1 cellular context compared by ENCODE assay signal in the genomic region with DNA sequence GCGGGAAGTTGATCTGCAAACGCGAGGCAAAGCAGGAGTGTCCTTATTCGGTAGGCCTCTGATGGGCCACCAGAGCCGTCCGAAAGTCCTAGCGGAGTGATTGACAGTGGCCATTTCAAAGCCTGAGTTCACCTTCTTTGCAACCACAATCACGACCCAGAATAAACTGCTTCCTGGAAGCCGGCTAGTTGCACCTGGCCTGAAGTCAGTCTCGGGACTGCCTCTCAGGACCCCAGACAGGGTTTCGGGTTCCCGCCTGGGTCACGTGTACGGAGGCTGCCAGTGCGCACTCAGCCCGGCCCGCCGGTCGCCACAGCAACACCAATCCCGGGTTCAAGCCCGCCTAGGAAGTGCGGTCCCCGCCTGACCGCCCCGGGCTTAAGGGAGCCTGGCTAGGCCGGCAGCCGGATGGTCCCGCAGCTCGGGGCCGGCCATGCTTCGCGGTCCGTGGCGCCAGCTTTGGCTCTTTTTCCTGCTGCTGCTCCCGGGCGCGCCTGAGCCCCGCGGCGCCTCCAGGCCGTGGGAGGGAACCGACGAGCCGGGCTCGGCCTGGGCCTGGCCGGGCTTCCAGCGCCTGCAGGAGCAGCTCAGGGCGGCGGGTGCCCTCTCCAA.
TF ChIP-seq lines count a peak whose summit lies in the region.

A gene with protein sequence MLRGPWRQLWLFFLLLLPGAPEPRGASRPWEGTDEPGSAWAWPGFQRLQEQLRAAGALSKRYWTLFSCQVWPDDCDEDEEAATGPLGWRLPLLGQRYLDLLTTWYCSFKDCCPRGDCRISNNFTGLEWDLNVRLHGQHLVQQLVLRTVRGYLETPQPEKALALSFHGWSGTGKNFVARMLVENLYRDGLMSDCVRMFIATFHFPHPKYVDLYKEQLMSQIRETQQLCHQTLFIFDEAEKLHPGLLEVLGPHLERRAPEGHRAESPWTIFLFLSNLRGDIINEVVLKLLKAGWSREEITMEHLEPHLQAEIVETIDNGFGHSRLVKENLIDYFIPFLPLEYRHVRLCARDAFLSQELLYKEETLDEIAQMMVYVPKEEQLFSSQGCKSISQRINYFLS (plus strand): TSS at position 375 of the 612 bp plus-strand sequence. CDS start 59 bp downstream, at position 434.

TF ChIP-seq in K562, 482 proteins besides CTCF, POLR2A, EP300 and RAD21 (continued from another document and continues in another):
- TF ChIP-seq, protein P1, sequence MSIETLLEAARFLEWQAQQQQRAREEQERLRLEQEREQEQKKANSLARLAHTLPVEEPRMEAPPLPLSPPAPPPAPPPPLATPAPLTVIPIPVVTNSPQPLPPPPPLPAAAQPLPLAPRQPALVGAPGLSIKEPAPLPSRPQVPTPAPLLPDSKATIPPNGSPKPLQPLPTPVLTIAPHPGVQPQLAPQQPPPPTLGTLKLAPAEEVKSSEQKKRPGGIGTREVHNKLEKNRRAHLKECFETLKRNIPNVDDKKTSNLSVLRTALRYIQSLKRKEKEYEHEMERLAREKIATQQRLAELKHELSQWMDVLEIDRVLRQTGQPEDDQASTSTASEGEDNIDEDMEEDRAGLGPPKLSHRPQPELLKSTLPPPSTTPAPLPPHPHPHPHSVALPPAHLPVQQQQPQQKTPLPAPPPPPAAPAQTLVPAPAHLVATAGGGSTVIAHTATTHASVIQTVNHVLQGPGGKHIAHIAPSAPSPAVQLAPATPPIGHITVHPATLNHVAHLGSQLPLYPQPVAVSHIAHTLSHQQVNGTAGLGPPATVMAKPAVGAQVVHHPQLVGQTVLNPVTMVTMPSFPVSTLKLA (conservative IDR thresholded peaks at IDR 0.05) = peak; percentile 64 to 84
- TF ChIP-seq CHD4 (IDR thresholded peaks at IDR 0.05; ENCODE audit: insufficient read depth, insufficient replicate concordance, low read depth, low read length, poor library complexity, severe bottlenecking) (no peak), SP2 (IDR thresholded peaks at IDR 0.05; ENCODE audit: extremely low read depth, low read depth, low read length, poor library complexity, severe bottlenecking) (no peak), CAMTA2 (CRISPR knock-in tag; conservative IDR thresholded peaks at IDR 0.05) (no peak), SMAD1 (IDR thresholded peaks at IDR 0.05; ENCODE audit: low read depth, low read length, partially characterized antibody) (no peak), SRSF3 (IDR thresholded peaks at IDR 0.05; ENCODE audit: insufficient read depth, low read length) (no peak), PTBP1 (IDR thresholded peaks at IDR 0.05; ENCODE audit: low read depth, low read length) (no peak), SIN3A (IDR thresholded peaks at IDR 0.05; ENCODE audit: borderline replicate concordance in 2 of 2, control insufficient read depth in 1 of 2, low read depth in 2 of 2, low read length in 2 of 2) (peak in 1 of 2 experiments; percentile 68; a peak in 2 of 4 replicates), NR1H2 (CRISPR knock-in tag; IDR thresholded peaks at IDR 0.05) (no peak), SMAD3 (CRISPR knock-in tag; conservative IDR thresholded peaks at IDR 0.05) (no peak), ERF (CRISPR knock-in tag; IDR thresholded peaks at IDR 0.05) (no peak), CTBP1 (IDR thresholded peaks at IDR 0.05; ENCODE audit: borderline replicate concordance) (peak; percentile 77; the same call in 1 of the 2 replicates), ZNF444 (CRISPR knock-in tag; IDR thresholded peaks at IDR 0.05) (no peak), ZNF324 (CRISPR knock-in tag; IDR thresholded peaks at IDR 0.05) (no peak), NRF1 (conservative IDR thresholded peaks at IDR 0.05 in 1 of 2, IDR thresholded peaks at IDR 0.05 in 1 of 2) (peak; percentile 80 to 85), ZBTB1 (CRISPR knock-in tag; IDR thresholded peaks at IDR 0.05; ENCODE audit: borderline replicate concordance, low read depth) (peak; percentile 64; the same call in 1 of the 2 replicates), RCOR1 (IDR thresholded peaks at IDR 0.05; ENCODE audit: borderline replicate concordance in 1 of 2, low read depth in 2 of 2, low read length in 2 of 2) (peak in 1 of 2 experiments; percentile 84; a peak in 1 of 4 replicates), SIRT6 (IDR thresholded peaks at IDR 0.05; ENCODE audit: low read depth, low read length) (no peak), MTF1 (CRISPR knock-in tag; IDR thresholded peaks at IDR 0.05; ENCODE audit: borderline replicate concordance) (no peak)
- TF ChIP-seq, protein P2, sequence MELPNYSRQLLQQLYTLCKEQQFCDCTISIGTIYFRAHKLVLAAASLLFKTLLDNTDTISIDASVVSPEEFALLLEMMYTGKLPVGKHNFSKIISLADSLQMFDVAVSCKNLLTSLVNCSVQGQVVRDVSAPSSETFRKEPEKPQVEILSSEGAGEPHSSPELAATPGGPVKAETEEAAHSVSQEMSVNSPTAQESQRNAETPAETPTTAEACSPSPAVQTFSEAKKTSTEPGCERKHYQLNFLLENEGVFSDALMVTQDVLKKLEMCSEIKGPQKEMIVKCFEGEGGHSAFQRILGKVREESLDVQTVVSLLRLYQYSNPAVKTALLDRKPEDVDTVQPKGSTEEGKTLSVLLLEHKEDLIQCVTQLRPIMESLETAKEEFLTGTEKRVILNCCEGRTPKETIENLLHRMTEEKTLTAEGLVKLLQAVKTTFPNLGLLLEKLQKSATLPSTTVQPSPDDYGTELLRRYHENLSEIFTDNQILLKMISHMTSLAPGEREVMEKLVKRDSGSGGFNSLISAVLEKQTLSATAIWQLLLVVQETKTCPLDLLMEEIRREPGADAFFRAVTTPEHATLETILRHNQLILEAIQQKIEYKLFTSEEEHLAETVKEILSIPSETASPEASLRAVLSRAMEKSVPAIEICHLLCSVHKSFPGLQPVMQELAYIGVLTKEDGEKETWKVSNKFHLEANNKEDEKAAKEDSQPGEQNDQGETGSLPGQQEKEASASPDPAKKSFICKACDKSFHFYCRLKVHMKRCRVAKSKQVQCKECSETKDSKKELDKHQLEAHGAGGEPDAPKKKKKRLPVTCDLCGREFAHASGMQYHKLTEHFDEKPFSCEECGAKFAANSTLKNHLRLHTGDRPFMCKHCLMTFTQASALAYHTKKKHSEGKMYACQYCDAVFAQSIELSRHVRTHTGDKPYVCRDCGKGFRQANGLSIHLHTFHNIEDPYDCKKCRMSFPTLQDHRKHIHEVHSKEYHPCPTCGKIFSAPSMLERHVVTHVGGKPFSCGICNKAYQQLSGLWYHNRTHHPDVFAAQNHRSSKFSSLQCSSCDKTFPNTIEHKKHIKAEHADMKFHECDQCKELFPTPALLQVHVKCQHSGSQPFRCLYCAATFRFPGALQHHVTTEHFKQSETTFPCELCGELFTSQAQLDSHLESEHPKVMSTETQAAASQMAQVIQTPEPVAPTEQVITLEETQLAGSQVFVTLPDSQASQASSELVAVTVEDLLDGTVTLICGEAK (IDR thresholded peaks at IDR 0.05) = no peak
- TF ChIP-seq, protein P2 (CRISPR knock-in tag; IDR thresholded peaks at IDR 0.05) = no peak
- TF ChIP-seq, protein P3, sequence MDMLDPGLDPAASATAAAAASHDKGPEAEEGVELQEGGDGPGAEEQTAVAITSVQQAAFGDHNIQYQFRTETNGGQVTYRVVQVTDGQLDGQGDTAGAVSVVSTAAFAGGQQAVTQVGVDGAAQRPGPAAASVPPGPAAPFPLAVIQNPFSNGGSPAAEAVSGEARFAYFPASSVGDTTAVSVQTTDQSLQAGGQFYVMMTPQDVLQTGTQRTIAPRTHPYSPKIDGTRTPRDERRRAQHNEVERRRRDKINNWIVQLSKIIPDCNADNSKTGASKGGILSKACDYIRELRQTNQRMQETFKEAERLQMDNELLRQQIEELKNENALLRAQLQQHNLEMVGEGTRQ (CRISPR knock-in tag; IDR thresholded peaks at IDR 0.05) = peak; percentile 97
- TF ChIP-seq, protein P4, sequence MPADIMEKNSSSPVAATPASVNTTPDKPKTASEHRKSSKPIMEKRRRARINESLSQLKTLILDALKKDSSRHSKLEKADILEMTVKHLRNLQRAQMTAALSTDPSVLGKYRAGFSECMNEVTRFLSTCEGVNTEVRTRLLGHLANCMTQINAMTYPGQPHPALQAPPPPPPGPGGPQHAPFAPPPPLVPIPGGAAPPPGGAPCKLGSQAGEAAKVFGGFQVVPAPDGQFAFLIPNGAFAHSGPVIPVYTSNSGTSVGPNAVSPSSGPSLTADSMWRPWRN (IDR thresholded peaks at IDR 0.05; ENCODE audit: low read depth) = 0 out of 2 replicates have a peak, but pooled peaks have one; percentile 44
- TF ChIP-seq, protein P5, sequence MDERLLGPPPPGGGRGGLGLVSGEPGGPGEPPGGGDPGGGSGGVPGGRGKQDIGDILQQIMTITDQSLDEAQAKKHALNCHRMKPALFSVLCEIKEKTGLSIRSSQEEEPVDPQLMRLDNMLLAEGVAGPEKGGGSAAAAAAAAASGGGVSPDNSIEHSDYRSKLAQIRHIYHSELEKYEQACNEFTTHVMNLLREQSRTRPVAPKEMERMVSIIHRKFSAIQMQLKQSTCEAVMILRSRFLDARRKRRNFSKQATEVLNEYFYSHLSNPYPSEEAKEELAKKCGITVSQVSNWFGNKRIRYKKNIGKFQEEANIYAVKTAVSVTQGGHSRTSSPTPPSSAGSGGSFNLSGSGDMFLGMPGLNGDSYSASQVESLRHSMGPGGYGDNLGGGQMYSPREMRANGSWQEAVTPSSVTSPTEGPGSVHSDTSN (CRISPR knock-in tag; IDR thresholded peaks at IDR 0.05; ENCODE audit: low read depth) = no peak
- TF ChIP-seq, protein P5 (tag; conservative IDR thresholded peaks at IDR 0.05; ENCODE audit: low read depth) = peak; percentile 88
- TF ChIP-seq, protein P6, sequence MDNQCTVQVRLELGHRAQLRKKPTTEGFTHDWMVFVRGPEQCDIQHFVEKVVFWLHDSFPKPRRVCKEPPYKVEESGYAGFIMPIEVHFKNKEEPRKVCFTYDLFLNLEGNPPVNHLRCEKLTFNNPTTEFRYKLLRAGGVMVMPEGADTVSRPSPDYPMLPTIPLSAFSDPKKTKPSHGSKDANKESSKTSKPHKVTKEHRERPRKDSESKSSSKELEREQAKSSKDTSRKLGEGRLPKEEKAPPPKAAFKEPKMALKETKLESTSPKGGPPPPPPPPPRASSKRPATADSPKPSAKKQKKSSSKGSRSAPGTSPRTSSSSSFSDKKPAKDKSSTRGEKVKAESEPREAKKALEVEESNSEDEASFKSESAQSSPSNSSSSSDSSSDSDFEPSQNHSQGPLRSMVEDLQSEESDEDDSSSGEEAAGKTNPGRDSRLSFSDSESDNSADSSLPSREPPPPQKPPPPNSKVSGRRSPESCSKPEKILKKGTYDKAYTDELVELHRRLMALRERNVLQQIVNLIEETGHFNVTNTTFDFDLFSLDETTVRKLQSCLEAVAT (IDR thresholded peaks at IDR 0.05) = 0 out of 4 replicates have a peak, but pooled peaks of 1 of the 2 experiments have one; percentile 9
- TF ChIP-seq, protein P7, sequence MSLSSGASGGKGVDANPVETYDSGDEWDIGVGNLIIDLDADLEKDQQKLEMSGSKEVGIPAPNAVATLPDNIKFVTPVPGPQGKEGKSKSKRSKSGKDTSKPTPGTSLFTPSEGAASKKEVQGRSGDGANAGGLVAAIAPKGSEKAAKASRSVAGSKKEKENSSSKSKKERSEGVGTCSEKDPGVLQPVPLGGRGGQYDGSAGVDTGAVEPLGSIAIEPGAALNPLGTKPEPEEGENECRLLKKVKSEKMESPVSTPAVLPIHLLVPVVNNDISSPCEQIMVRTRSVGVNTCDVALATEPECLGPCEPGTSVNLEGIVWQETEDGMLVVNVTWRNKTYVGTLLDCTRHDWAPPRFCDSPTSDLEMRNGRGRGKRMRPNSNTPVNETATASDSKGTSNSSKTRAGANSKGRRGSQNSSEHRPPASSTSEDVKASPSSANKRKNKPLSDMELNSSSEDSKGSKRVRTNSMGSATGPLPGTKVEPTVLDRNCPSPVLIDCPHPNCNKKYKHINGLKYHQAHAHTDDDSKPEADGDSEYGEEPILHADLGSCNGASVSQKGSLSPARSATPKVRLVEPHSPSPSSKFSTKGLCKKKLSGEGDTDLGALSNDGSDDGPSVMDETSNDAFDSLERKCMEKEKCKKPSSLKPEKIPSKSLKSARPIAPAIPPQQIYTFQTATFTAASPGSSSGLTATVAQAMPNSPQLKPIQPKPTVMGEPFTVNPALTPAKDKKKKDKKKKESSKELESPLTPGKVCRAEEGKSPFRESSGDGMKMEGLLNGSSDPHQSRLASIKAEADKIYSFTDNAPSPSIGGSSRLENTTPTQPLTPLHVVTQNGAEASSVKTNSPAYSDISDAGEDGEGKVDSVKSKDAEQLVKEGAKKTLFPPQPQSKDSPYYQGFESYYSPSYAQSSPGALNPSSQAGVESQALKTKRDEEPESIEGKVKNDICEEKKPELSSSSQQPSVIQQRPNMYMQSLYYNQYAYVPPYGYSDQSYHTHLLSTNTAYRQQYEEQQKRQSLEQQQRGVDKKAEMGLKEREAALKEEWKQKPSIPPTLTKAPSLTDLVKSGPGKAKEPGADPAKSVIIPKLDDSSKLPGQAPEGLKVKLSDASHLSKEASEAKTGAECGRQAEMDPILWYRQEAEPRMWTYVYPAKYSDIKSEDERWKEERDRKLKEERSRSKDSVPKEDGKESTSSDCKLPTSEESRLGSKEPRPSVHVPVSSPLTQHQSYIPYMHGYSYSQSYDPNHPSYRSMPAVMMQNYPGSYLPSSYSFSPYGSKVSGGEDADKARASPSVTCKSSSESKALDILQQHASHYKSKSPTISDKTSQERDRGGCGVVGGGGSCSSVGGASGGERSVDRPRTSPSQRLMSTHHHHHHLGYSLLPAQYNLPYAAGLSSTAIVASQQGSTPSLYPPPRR (CRISPR knock-in tag; IDR thresholded peaks at IDR 0.05; ENCODE audit: borderline replicate concordance) = 0 out of 2 replicates have a peak, but pooled peaks have one; percentile 53
